Comparison of ENCODE assay signal across 11 cellular contexts in the genomic region with DNA sequence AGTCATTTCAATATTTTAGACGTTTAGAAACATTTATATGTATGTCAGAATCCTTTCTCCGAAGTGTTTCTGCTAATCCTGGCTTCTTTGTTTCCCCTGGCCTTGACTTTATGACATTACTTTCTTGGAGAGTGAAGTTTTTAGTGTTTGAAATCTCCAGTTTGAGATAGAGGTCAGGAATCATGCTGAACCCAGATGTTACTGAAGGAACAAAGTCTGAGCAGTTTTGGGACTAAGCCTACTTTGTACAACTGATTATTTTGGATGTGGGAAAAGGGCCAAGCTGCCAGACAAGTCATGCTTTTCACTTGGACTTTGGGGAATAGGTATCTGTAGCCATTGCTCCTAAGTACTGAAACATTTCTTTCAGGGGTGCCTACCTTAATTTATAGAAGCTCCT. TPM values are rescaled to one million over a fixed set of nuclear protein-coding genes. Genes with fewer than 3 reads are reported as not detected.
DNase-seq lines count a peak whose midpoint lies in the region; ATAC-seq and TF ChIP-seq lines count a peak whose summit lies in the region.
"Had no signal": no experiment of that assay in that cellular context is flagged by ENCODE, and none has a peak within 500 bp of the region (broad histone marks: within the 10 kb centered on the region; RNA-seq: fewer than 3 reads in every experiment).

No MANE protein-coding gene starts in this region.

- no peak overlapping the region for H3K4me3 Mint-ChIP-seq in activated T-helper 1 cell treated with anti-CD3 and anti-CD28 coated beads, Interleukin-12 subunit alpha, Interleukin-12 subunit beta, Interleukin-2, Interleukin-4 antibody, amounts not matched to agents 30 ng/mL and 10 ng/mL and 1 ng/mL, durations not matched to agents 14 hours and 24 hours and 36 hours

- no peak for TF ChIP-seq CTCF in HFF-Myc (IDR thresholded peaks at IDR 0.05; ENCODE audit: low read depth, low read length, missing control alignments)
- TF ChIP-seq CTCF in left lung (IDR thresholded peaks at IDR 0.05) = no peak
- no peak for TF ChIP-seq CTCF in stomach (IDR thresholded peaks at IDR 0.05)
- no peak for TF ChIP-seq CTCF in GM13977 (IDR thresholded peaks at IDR 0.05; ENCODE audit: extremely low read depth, insufficient read depth, missing control alignments)

- peaks cover 24% of the 10 kb centered on the region for H3K27me3 Mint-ChIP-seq in activated T-helper 1 cell treated with anti-CD3 and anti-CD28 coated beads, Interleukin-12 subunit alpha, Interleukin-12 subunit beta, Interleukin-2, Interleukin-4 antibody, amounts not matched to agents 30 ng/mL and 10 ng/mL and 1 ng/mL, durations not matched to agents 14 hours and 24 hours and 36 hours (ENCODE audit: insufficient read depth)

- H3K9me3 Mint-ChIP-seq in activated T-helper 1 cell treated with anti-CD3 and anti-CD28 coated beads, Interleukin-12 subunit alpha, Interleukin-12 subunit beta, Interleukin-2, Interleukin-4 antibody, amounts not matched to agents 30 ng/mL and 10 ng/mL and 1 ng/mL, durations not matched to agents 14 hours and 24 hours and 36 hours = no peaks in the 10 kb centered on the region

- no peak for TF ChIP-seq POLR2A in stomach (IDR thresholded peaks at IDR 0.05)

- H3K36me3 ChIP-seq in adipocyte (ENCODE audit: control insufficient read depth, insufficient read depth, low read length, severe bottlenecking) = no peaks in the 10 kb centered on the region
- H3K36me3 ChIP-seq in left lung = peaks cover 0 to 8% of the 10 kb centered on the region in 2 donors
- H3K36me3 ChIP-seq in stomach = no peaks in the 10 kb centered on the region

- TF ChIP-seq EP300 in stomach (IDR thresholded peaks at IDR 0.05) = no peak

- WGBS in stomach, 5 donors = 11 to 20% (median 16%) methylated on average over 2 of the region's 2 CpGs

- H3K27me3 ChIP-seq in adipocyte (replicated peaks; ENCODE audit: control insufficient read depth, insufficient read depth, low read length) = no peaks in the 10 kb centered on the region
- no peaks in the 10 kb centered on the region for H3K27me3 ChIP-seq in left lung
- no peaks in the 10 kb centered on the region for H3K27me3 ChIP-seq in stomach

- intact Hi-C loops in left lung (cut with DNase I) (no loop called here), stomach (cut with DNase I; ENCODE audit: low total_unique reads) (no loop called here), left colon (cut with DNase I, micrococcal nuclease) (no loop called here)
- intact Hi-C loops in activated T-helper 1 cell treated with anti-CD3 and anti-CD28 coated beads, Interleukin-12 subunit alpha, Interleukin-12 subunit beta, Interleukin-2, Interleukin-4 antibody, amounts not matched to agents 30 ng/mL and 10 ng/mL and 1 ng/mL, durations not matched to agents 14 hours and 24 hours and 36 hours (cut with micrococcal nuclease) = loop anchor here (5.0 kb wide), 1 partner anchor 98 kb away; no protein-coding TSS in a partner anchor

- H3K4me1 Mint-ChIP-seq in activated T-helper 1 cell treated with anti-CD3 and anti-CD28 coated beads, Interleukin-12 subunit alpha, Interleukin-12 subunit beta, Interleukin-2, Interleukin-4 antibody, amounts not matched to agents 30 ng/mL and 10 ng/mL and 1 ng/mL, durations not matched to agents 14 hours and 24 hours and 36 hours (ENCODE audit: low read depth) = peaks cover 23% of the 10 kb centered on the region

- H3K4me3 ChIP-seq in HFF-Myc (replicated peaks; ENCODE audit: low read depth, low read length) (no peak overlapping the region), adipocyte (ENCODE audit: low read length) (peak overlapping the region; percentile 85), left lung (peak overlapping the region; percentile 42 to 61), stomach (peak overlapping the region; percentile 48 to 63 (median 58))

- no peak for ATAC-seq in left lung
- ATAC-seq in left colon = no peak

- no peak overlapping the region for H3K27ac Mint-ChIP-seq in activated T-helper 1 cell treated with anti-CD3 and anti-CD28 coated beads, Interleukin-12 subunit alpha, Interleukin-12 subunit beta, Interleukin-2, Interleukin-4 antibody, amounts not matched to agents 30 ng/mL and 10 ng/mL and 1 ng/mL, durations not matched to agents 14 hours and 24 hours and 36 hours

- in situ Hi-C loops in GM13977 (cut with MboI; ENCODE audit: low pct_unique_long_range_greater_than_20kb, low sequenced_read_pairs, unreplicated experiment) = no loop called here

- H3K36me3 Mint-ChIP-seq in activated T-helper 1 cell treated with anti-CD3 and anti-CD28 coated beads, Interleukin-12 subunit alpha, Interleukin-12 subunit beta, Interleukin-2, Interleukin-4 antibody, amounts not matched to agents 30 ng/mL and 10 ng/mL and 1 ng/mL, durations not matched to agents 14 hours and 24 hours and 36 hours (ENCODE audit: low read depth) = no peaks in the 10 kb centered on the region

- H3K9me3 ChIP-seq in adipocyte (ENCODE audit: control insufficient read depth, low read length) (no peaks in the 10 kb centered on the region), left lung (no peaks in the 10 kb centered on the region), stomach (no peaks in the 10 kb centered on the region)

- peak; percentile 17 for DNase-seq in HFF-Myc (ENCODE audit: extremely low read depth, low read depth)
- DNase-seq in adipocyte (ENCODE audit: low read depth) = peak; percentile 71
- no peak for DNase-seq in left lung
- DNase-seq in stomach = no peak
- no peak for DNase-seq in GM13977 (ENCODE audit: low spot score)
- no peak for DNase-seq in activated T-helper 1 cell treated with anti-CD3 and anti-CD28 coated beads, Interleukin-12 subunit alpha, Interleukin-12 subunit beta, Interleukin-2, Interleukin-4 antibody, amounts not matched to agents 30 ng/mL and 10 ng/mL and 1 ng/mL, durations not matched to agents 14 hours and 24 hours and 36 hours (ENCODE audit: low spot score)
- no peak for DNase-seq in left colon
- DNase-seq in activated naive CD4-positive, alpha-beta T cell (lab: John Stamatoyannopoulos, UW) = no peak
- DNase-seq: activated CD4-positive, CD25-positive, alpha-beta regulatory T cell; amygdala; NCI-H446 treated with DMSO at 0.1 percent for 48 hours had no signal

- peak overlapping the region; percentile 86 for H3K9ac ChIP-seq in adipocyte (ENCODE audit: low read length)

- H3K27ac ChIP-seq in left lung (peak overlapping the region; percentile 77 to 91), stomach (peak overlapping the region in 4 of 5 donors; percentile 59 to 86 (median 77))

- H3K4me1 ChIP-seq in adipocyte (ENCODE audit: control insufficient read depth, insufficient read depth, low read length) (peaks cover 36% of the 10 kb centered on the region), left lung (peaks cover 16 to 69% of the 10 kb centered on the region in 2 donors), stomach (peaks cover 25 to 79% (median 38%) of the 10 kb centered on the region in 4 donors)

RNA-seq across cellular contexts. Expression of a gene that starts 2.3 kb away (rescaled TPM):
- total RNA-seq in left lung (10 to 100 TPM; 60.4 to 74.8 TPM), stomach (10 to 100 TPM in 3 of 5 donors, 1 to 10 TPM in 2; 1.7 to 81.7 (median 12.5) TPM), left colon (1 to 10 TPM; 4.5 to 4.9 TPM)
- polyA plus RNA-seq in stomach = 1 to 10 TPM; 2.1 to 4.8 (median 4.5) TPM
- 0.44 and 0.86 TPM in 2 replicates for total RNA-seq in activated T-helper 1 cell treated with anti-CD3 and anti-CD28 coated beads, Interleukin-12 subunit alpha, Interleukin-12 subunit beta, Interleukin-2, Interleukin-4 antibody, amounts not matched to agents 30 ng/mL and 10 ng/mL and 1 ng/mL, durations not matched to agents 14 hours and 24 hours and 36 hours

Comparison
In these comparisons a context has a peak if more than half of its experiments do, and no peak if none do; other contexts are left out.
1. DNase-seq: peak in HFF-Myc (single experiment) and adipocyte (single experiment); none in left lung (0 of 2), stomach (single experiment), GM13977 (single experiment), activated T-helper 1 cell treated with anti-CD3 and anti-CD28 coated beads, Interleukin-12 subunit alpha, Interleukin-12 subunit beta, Interleukin-2, Interleukin-4 antibody, amounts not matched to agents 30 ng/mL and 10 ng/mL and 1 ng/mL, durations not matched to agents 14 hours and 24 hours and 36 hours (single experiment), left colon (0 of 2) and activated naive CD4-positive, alpha-beta T cell (0 of 4).